In genomic region chr5:5398046-5398445, GRCh38 we compare ENCODE assay signal across 36 cellular contexts.
"Had no signal": no experiment of that assay in that cellular context is flagged by ENCODE, and none has a peak within 500 bp of the region (broad histone marks: within the 10 kb centered on the region; RNA-seq: fewer than 3 reads in every experiment).

No MANE protein-coding gene starts in this region.

- H3K27ac ChIP-seq: ascending aorta, cardiac muscle cell, KMS-11, PC-9, WERI-Rb-1 had no signal

- ATAC-seq: activated CD8-positive, alpha-beta memory T cell treated with anti-CD3 and anti-CD28 coated beads, Interleukin-2, amount 10 ng/mL, durations not matched to agents 7 days and 5 days; activated T-cell treated with anti-CD3 and anti-CD28 coated beads, Interleukin-2, amount 50 U/mL, for 72 hours; activated T-helper 17 cell treated with anti-CD3 and anti-CD28 coated beads, Interleukin-2, amount 50 U/mL, for 72 hours had no signal

- DNase-seq: activated CD4-positive, alpha-beta memory T cell treated with anti-CD3 and anti-CD28 coated beads, Interleukin-2, amount 10 ng/mL, durations not matched to agents 7 days and 5 days; activated CD4-positive, alpha-beta T cell treated with anti-CD3 and anti-CD28 coated beads for 1 hour; activated CD4-positive, alpha-beta T cell treated with anti-CD3 and anti-CD28 coated beads for 48 hours; activated CD4-positive, CD25-positive, alpha-beta regulatory T cell; activated CD8-positive, alpha-beta memory T cell treated with anti-CD3 and anti-CD28 coated beads for 24 hours; activated CD8-positive, alpha-beta memory T cell treated with anti-CD3 and anti-CD28 coated beads, Interleukin-2, amount 10 ng/mL, durations not matched to agents 7 days and 5 days; activated CD8-positive, alpha-beta memory T cell treated with anti-CD3 and anti-CD28 coated beads, Interleukin-2, amount 50 U/mL, for 48 hours; activated gamma-delta T cell; activated naive CD4-positive, alpha-beta T cell treated with Interleukin-2 at 50 U/mL for 16 hours; activated naive CD8-positive, alpha-beta T cell treated with anti-CD3 and anti-CD28 coated beads, Interleukin-2, amount 10 ng/mL, durations not matched to agents 7 days and 5 days; activated T-cell treated with anti-CD3 and anti-CD28 coated beads, Interleukin-2, amount 50 U/mL, for 1 hour; activated T-cell treated with anti-CD3 and anti-CD28 coated beads, Interleukin-2, amount 50 U/mL, for 72 hours; amygdala; MM.1S; MV-4-11; NCI-H1092; NCI-H1436 treated with DMSO at 0.1 percent for 48 hours; NCI-H1694 treated with DMSO at 0.1 percent for 48 hours; NCI-H2029; NCI-H2107; NCI-H2171; NCI-H510A; NCI-H526; NCI-H748 treated with DMSO at 0.1 percent for 48 hours; NK-92 treated with Interleukin-12 subunit alpha and Interleukin-12 subunit beta, amount 100 ng/mL, for 24 hours; PC-9; Right ventricle myocardium superior; SW 1271; T-helper 1 cell; T-helper 2 cell; T-helper 9 cell; WERI-Rb-1 had no signal

- H3K27me3 ChIP-seq: ascending aorta, cardiac muscle cell had no signal

- H3K4me1 ChIP-seq: ascending aorta had no signal
